ENCODE assay signal across 1 cellular context in the genomic region with DNA sequence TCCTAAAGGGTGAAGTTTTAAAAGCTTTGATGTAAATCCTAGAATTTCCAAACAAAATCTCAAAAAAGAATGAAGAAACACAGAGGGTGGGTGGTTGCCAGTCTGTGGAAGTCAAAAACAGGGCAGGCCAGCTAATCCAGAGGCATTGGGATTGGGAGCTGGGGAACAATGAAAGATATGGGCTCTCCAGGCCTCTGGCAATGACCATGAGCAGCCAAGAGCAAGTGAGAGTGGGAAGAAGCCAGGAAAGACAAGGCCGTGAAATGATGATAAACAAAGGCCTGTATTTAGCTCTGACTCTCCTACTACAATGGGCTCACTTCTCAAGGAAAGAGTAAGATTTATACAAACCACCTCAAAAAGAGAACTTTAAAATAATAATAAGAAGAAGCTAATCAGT.
TF ChIP-seq lines count a peak whose summit lies in the region.

No MANE protein-coding gene starts in this region.

TF ChIP-seq in K562, 482 proteins besides CTCF, POLR2A, EP300 and RAD21 (continued from another document):
- TF ChIP-seq, protein P1, sequence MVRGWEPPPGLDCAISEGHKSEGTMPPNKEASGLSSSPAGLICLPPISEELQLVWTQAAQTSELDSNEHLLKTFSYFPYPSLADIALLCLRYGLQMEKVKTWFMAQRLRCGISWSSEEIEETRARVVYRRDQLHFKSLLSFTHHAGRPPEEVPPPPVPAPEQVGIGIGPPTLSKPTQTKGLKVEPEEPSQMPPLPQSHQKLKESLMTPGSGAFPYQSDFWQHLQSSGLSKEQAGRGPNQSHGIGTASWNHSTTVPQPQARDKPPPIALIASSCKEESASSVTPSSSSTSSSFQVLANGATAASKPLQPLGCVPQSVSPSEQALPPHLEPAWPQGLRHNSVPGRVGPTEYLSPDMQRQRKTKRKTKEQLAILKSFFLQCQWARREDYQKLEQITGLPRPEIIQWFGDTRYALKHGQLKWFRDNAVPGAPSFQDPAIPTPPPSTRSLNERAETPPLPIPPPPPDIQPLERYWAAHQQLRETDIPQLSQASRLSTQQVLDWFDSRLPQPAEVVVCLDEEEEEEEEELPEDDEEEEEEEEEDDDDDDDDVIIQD (CRISPR knock-in tag; IDR thresholded peaks at IDR 0.05): no peak
- no peak for TF ChIP-seq ZNF282 (CRISPR knock-in tag; IDR thresholded peaks at IDR 0.05)
- TF ChIP-seq SMAD4 (CRISPR knock-in tag; conservative IDR thresholded peaks at IDR 0.05): no peak
- TF ChIP-seq OTX1 (CRISPR knock-in tag; IDR thresholded peaks at IDR 0.05): no peak
